11 cellular contexts compared by ENCODE assay signal in the genomic region with DNA sequence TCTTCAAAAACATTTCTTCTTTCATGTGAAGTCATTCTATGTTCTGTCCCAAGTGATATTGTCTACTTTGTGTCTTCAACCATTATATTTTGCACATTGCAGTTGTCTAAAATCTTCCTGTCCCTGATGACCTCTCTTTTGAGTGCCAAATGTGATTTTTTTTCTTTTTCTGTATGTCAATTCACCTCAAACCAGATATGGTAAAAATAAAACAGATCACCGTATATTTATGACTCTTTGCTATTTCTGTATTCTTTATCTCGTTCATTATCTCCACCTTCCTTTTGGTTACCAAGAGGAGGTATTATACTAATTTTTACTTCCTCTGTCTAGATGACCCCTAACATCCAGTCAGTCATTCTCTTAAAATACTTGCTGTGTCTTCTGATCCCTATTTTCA.
"Had no signal": no experiment of that assay in that cellular context is flagged by ENCODE, and none has a peak within 500 bp of the region (broad histone marks: within the 10 kb centered on the region; RNA-seq: fewer than 3 reads in every experiment).

No MANE protein-coding gene starts in this region.

- H3K36me3 ChIP-seq: HAP-1 had no signal

- H3K27ac ChIP-seq: GM23248 had no signal

- FAIRE-seq: H1, H54 had no signal

- H3K4me3 ChIP-seq: GM23248, GM23338, HAP-1 had no signal

- DNase-seq: GM23248, GOT3, H7, H9, HCEC 1CT, HFFc6 had no signal

- ATAC-seq: GM23338, HCT116 had no signal

- H2AFZ ChIP-seq: GM23248, GM23338 had no signal

- H3K4me2 ChIP-seq: GM23338 had no signal

- H3K4me1 ChIP-seq: HAP-1 had no signal

- H3K9me3 ChIP-seq: HAP-1 had no signal

- H3K9ac ChIP-seq: GM23248 had no signal
